ENCODE assay signal across 22 cellular contexts in genomic region chr9:98356326-98356725, GRCh38.
A peak's percentile ranks its signal among the peaks of the same experiment; 100 is the strongest.
DNase-seq lines count a peak whose midpoint lies in the region; ATAC-seq and TF ChIP-seq lines count a peak whose summit lies in the region.
"Had no signal": no experiment of that assay in that cellular context is flagged by ENCODE, and none has a peak within 500 bp of the region (broad histone marks: within the 10 kb centered on the region; RNA-seq: fewer than 3 reads in every experiment).

No MANE protein-coding gene starts in this region.

- no peak overlapping the region for H3K18ac ChIP-seq in neuronal stem cell (ENCODE audit: low read length)

- WGBS in neuronal stem cell (ENCODE audit: extremely low coverage in 2 of 2, insufficient read length in 2 of 2, insufficient replicate concordance in 1 of 2), 2 donors: no CpG with 5 or more reads among the region's 4 CpGs

- peaks cover 14 to 24% of the 10 kb centered on the region in 2 donors for H3K27me3 Mint-ChIP-seq in natural killer cell treated with Interleukin-12 subunit alpha and Interleukin-12 subunit beta and Interleukin-15 and Interleukin-18, amount 100 ng/mL, for 72 hours
- peaks cover 15 to 18% of the 10 kb centered on the region in 2 donors for H3K27me3 Mint-ChIP-seq in natural killer cell (ENCODE audit: low read depth in 2 of 2)
- peaks cover under 1% of the 10 kb centered on the region for H3K27me3 Mint-ChIP-seq in type B pancreatic cell

- peak; percentile 8 for DNase-seq in natural killer cell treated with Interleukin-12 subunit alpha and Interleukin-12 subunit beta and Interleukin-15 and Interleukin-18, amount 100 ng/mL, for 72 hours (ENCODE audit: low spot score)
- DNase-seq in natural killer cell: no peak
- DNase-seq in choroid plexus epithelial cell (ENCODE audit: low read depth): peak; percentile 23
- peak; percentile 78 for DNase-seq in fibroblast of pulmonary artery (ENCODE audit: low read depth)
- DNase-seq in neuronal stem cell (ENCODE audit: low spot score): no peak
- DNase-seq in type B pancreatic cell (ENCODE audit: extremely low spot score, unreplicated experiment): no peak
- DNase-seq: 8988T, AML-193, C1 segment of cervical spinal cord, DMS53, GDM1, H7, KG1, NCI-H1092, NCI-H1436, NCI-H187 treated with DMSO at 0.1 percent for 48 hours, NCI-H2107, NCI-H446 treated with DMSO at 0.1 percent for 48 hours, NCI-H526 treated with DMSO at 0.1 percent for 48 hours, SHP77 had no signal

- no peak overlapping the region for H3K4ac ChIP-seq in neuronal stem cell (ENCODE audit: low read length)

- no peak overlapping the region for H2BK120ac ChIP-seq in neuronal stem cell (ENCODE audit: low read depth, low read length)

- peaks cover 7% of the 10 kb centered on the region for H3K36me3 Mint-ChIP-seq in natural killer cell treated with Interleukin-12 subunit alpha and Interleukin-12 subunit beta and Interleukin-15 and Interleukin-18, amount 100 ng/mL, for 72 hours
- H3K36me3 Mint-ChIP-seq in natural killer cell (peaks cover 6% of the 10 kb centered on the region), type B pancreatic cell (no peaks in the 10 kb centered on the region)

- H2AFZ ChIP-seq in neuronal stem cell (ENCODE audit: low read length): no peak overlapping the region

- no peak overlapping the region for H3K23ac ChIP-seq in neuronal stem cell (ENCODE audit: low read depth, low read length, poor library complexity)

- H2BK5ac ChIP-seq in neuronal stem cell (ENCODE audit: low read length): no peak overlapping the region

- H3K4me3 Mint-ChIP-seq in natural killer cell treated with Interleukin-12 subunit alpha and Interleukin-12 subunit beta and Interleukin-15 and Interleukin-18, amount 100 ng/mL, for 72 hours: no peak overlapping the region
- H3K4me3 Mint-ChIP-seq in natural killer cell: no peak overlapping the region
- H3K4me3 Mint-ChIP-seq in type B pancreatic cell: no peak overlapping the region

- H3K4me1 ChIP-seq in neuronal stem cell (ENCODE audit: control insufficient read depth in 2 of 2, insufficient read depth in 1 of 2, low read depth in 1 of 2, low read length in 2 of 2): no peaks in the 10 kb centered on the region

- no peaks in the 10 kb centered on the region for H3K36me3 ChIP-seq in neuronal stem cell (replicated peaks in 1 of 2; ENCODE audit: control insufficient read depth in 2 of 2, insufficient read depth in 2 of 2, low read length in 2 of 2)

- H3K9me3 Mint-ChIP-seq in natural killer cell treated with Interleukin-12 subunit alpha and Interleukin-12 subunit beta and Interleukin-15 and Interleukin-18, amount 100 ng/mL, for 72 hours: peaks cover 4% of the 10 kb centered on the region
- H3K9me3 Mint-ChIP-seq in natural killer cell (peaks cover under 1 to 2% of the 10 kb centered on the region in 2 donors), type B pancreatic cell (peaks cover 6% of the 10 kb centered on the region)

- H4K91ac ChIP-seq in neuronal stem cell (ENCODE audit: low read depth, low read length, poor library complexity): no peak overlapping the region

- no peak overlapping the region for H3K9ac ChIP-seq in neuronal stem cell (ENCODE audit: low read depth, low read length, poor library complexity)

- TF ChIP-seq CTCF in natural killer cell (IDR thresholded peaks at IDR 0.05) (no peak), choroid plexus epithelial cell (conservative IDR thresholded peaks at IDR 0.05; ENCODE audit: low read depth, low read length) (no peak), fibroblast of pulmonary artery (IDR thresholded peaks at IDR 0.05; ENCODE audit: low read length, missing control alignments) (no peak), type B pancreatic cell (conservative IDR thresholded peaks at IDR 0.05) (no peak)

- intact Hi-C loops in natural killer cell (cut with micrococcal nuclease): no loop called here

- H3K4me3 ChIP-seq in choroid plexus epithelial cell (ENCODE audit: low read depth, low read length): no peak overlapping the region
- H3K4me3 ChIP-seq in fibroblast of pulmonary artery (replicated peaks; ENCODE audit: low read depth, low read length): no peak overlapping the region
- H3K4me3 ChIP-seq in neuronal stem cell (ENCODE audit: low read length in 2 of 2): no peak overlapping the region

- H3K4me2 ChIP-seq in neuronal stem cell (ENCODE audit: insufficient read depth, low read length, poor library complexity, severe bottlenecking): no peak overlapping the region

- H3K79me1 ChIP-seq in neuronal stem cell (ENCODE audit: low read depth, low read length): peaks cover 3% of the 10 kb centered on the region

- no peak overlapping the region for H3K27ac Mint-ChIP-seq in natural killer cell treated with Interleukin-12 subunit alpha and Interleukin-12 subunit beta and Interleukin-15 and Interleukin-18, amount 100 ng/mL, for 72 hours
- H3K27ac Mint-ChIP-seq in natural killer cell: no peak overlapping the region
- no peak overlapping the region for H3K27ac Mint-ChIP-seq in type B pancreatic cell

- H3K14ac ChIP-seq in neuronal stem cell (ENCODE audit: low read length): no peak overlapping the region

- peaks cover 0 to 5% of the 10 kb centered on the region in 2 donors for H3K9me3 ChIP-seq in neuronal stem cell (replicated peaks in 1 of 2; ENCODE audit: control insufficient read depth in 2 of 2, insufficient read depth in 1 of 2, low read depth in 1 of 2, low read length in 2 of 2)

- no peak overlapping the region for H3K27ac ChIP-seq in neuronal stem cell (replicated peaks; ENCODE audit: low read length)
- H3K27ac ChIP-seq: HL-60 had no signal

- no peak for ATAC-seq in natural killer cell treated with Interleukin-12 subunit alpha and Interleukin-12 subunit beta and Interleukin-15 and Interleukin-18, amount 100 ng/mL, for 72 hours
- ATAC-seq in natural killer cell (no peak), GM19452 (IDR thresholded peaks at IDR 0.05; ENCODE audit: unreplicated experiment) (no peak)

- no peak overlapping the region for H2AK5ac ChIP-seq in neuronal stem cell (ENCODE audit: low read depth, low read length)

- H4K8ac ChIP-seq in neuronal stem cell (ENCODE audit: low read depth, low read length): no peak overlapping the region

- no peak overlapping the region for H2BK15ac ChIP-seq in neuronal stem cell (ENCODE audit: low read length)

- H3K4me1 Mint-ChIP-seq in natural killer cell treated with Interleukin-12 subunit alpha and Interleukin-12 subunit beta and Interleukin-15 and Interleukin-18, amount 100 ng/mL, for 72 hours (ENCODE audit: low read depth in 2 of 2): no peaks in the 10 kb centered on the region
- no peaks in the 10 kb centered on the region for H3K4me1 Mint-ChIP-seq in natural killer cell
- H3K4me1 Mint-ChIP-seq in type B pancreatic cell (ENCODE audit: unreplicated experiment): no peaks in the 10 kb centered on the region

- no peak overlapping the region for H2BK12ac ChIP-seq in neuronal stem cell (ENCODE audit: low read length)

- peaks cover 0 to 5% (median 0%) of the 10 kb centered on the region in 3 experiments for H3K27me3 ChIP-seq in neuronal stem cell (ENCODE audit: control insufficient read depth in 3 of 3, insufficient read depth in 3 of 3, low read depth in 1 of 3, low read length in 3 of 3)

Comparison
In these comparisons a context has a peak if more than half of its experiments do, and no peak if none do; other contexts are left out.
1. DNase-seq: peak in natural killer cell treated with Interleukin-12 subunit alpha and Interleukin-12 subunit beta and Interleukin-15 and Interleukin-18, amount 100 ng/mL, for 72 hours (single experiment), choroid plexus epithelial cell (single experiment) and fibroblast of pulmonary artery (single experiment); none in natural killer cell (single experiment), neuronal stem cell (single experiment) and type B pancreatic cell (single experiment).